14 cellular contexts compared by ENCODE assay signal in the genomic region with DNA sequence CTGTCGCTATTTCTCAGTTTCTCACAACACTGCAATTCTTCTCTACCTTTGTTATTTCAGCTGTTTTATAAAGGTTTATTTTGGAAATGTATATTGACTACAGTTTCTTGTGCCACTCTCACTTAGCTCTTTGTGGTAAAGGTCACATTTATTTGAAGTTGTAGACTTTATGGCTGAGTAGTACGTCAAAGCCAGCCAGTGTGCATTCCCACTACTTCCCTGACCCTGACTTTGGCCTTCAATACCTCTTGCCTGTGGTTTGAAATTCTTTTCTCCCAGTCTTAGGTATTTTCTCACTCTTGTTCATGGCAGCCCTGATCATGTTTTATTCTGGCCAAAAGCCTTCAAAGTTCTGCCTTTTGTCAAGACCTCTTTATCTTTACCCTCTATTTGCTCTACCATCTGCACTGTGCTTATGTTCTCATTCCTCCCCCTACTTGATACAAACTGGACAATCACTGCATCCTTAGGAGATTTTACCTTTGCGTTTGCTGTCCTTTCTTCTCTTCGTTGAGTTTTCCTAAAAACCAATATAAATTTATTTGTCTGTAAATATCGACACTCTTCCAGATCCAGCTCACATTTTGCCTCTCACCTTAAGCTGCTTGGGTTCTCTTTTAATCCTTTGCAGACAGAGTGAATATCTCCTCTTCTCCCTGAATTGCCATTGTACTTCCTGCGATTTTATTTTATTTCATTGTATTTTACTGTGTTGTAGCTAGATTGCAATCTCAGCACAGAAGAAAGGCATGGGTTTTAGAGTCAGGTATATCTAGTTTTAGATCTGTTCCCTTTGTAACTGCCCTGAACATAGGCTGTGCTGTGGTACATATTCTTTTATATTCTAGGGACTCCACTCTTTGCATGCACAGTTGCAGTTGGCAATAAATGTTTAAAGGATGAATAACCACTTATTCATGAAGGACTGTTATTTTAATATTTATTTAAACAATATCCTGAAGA. TPM values are rescaled to one million over a fixed set of nuclear protein-coding genes. Genes with fewer than 3 reads are reported as not detected.
A peak's percentile ranks its signal among the peaks of the same experiment; 100 is the strongest.
DNase-seq lines count a peak whose midpoint lies in the region; ATAC-seq and TF ChIP-seq lines count a peak whose summit lies in the region.
"Had no signal": no experiment of that assay in that cellular context is flagged by ENCODE, and none has a peak within 500 bp of the region (broad histone marks: within the 10 kb centered on the region; RNA-seq: fewer than 3 reads in every experiment).

No MANE protein-coding gene starts in this region.

- H3K9me3 Mint-ChIP-seq in glutamatergic neuron (ENCODE audit: unreplicated experiment), result peaks cover 3% of the 10 kb centered on the region
- H3K9me3 Mint-ChIP-seq: activated CD4-positive, alpha-beta T cell treated with anti-CD3 and anti-CD28 coated beads, Interleukin-2, amount 10 ng/mL, durations not matched to agents 7 days and 5 days; T-helper 1 cell treated with Interleukin-12 subunit alpha and Interleukin-12 subunit beta and Interleukin-4 antibody, amounts not matched to agents 30 μg/mL and 1 μg/mL, for 36 hours had no signal

- 32 to 69% (median 44%) methylated on average over 6 of the region's 6 CpGs for WGBS in stomach, 5 donors

- peak overlapping the region in 4 of 5 donors; percentile 18 to 65 (median 42) for H3K27ac ChIP-seq in stomach
- H3K27ac ChIP-seq: spleen had no signal

- H3K36me3 ChIP-seq in adipocyte (ENCODE audit: control insufficient read depth, insufficient read depth, low read length, severe bottlenecking) (no peaks in the 10 kb centered on the region), stomach (no peaks in the 10 kb centered on the region)
- H3K36me3 ChIP-seq: heart left ventricle, spleen had no signal

- H3K4me3 ChIP-seq in adipocyte (ENCODE audit: low read length) (no peak overlapping the region), stomach (no peak overlapping the region)
- H3K4me3 ChIP-seq: heart left ventricle, spleen had no signal

- TF ChIP-seq CTCF in glutamatergic neuron (IDR thresholded peaks at IDR 0.05; ENCODE audit: partially characterized antibody, unreplicated experiment) (no peak), stomach (IDR thresholded peaks at IDR 0.05) (no peak)

- no peak overlapping the region for H3K9ac ChIP-seq in adipocyte (ENCODE audit: low read length)

- H3K4me3 Mint-ChIP-seq in glutamatergic neuron (ENCODE audit: unreplicated experiment), result no peak overlapping the region
- H3K4me3 Mint-ChIP-seq: activated CD4-positive, alpha-beta T cell treated with anti-CD3 and anti-CD28 coated beads, Interleukin-2, amount 10 ng/mL, durations not matched to agents 7 days and 5 days; T-helper 1 cell treated with Interleukin-12 subunit alpha and Interleukin-12 subunit beta and Interleukin-4 antibody, amounts not matched to agents 30 μg/mL and 1 μg/mL, for 36 hours had no signal

- ATAC-seq in left lobe of liver, result no peak
- no peak for ATAC-seq in GM21423 (IDR thresholded peaks at IDR 0.05; ENCODE audit: unreplicated experiment)
- ATAC-seq: heart left ventricle had no signal

- H3K27me3 ChIP-seq in adipocyte (replicated peaks; ENCODE audit: control insufficient read depth, insufficient read depth, low read length), result no peaks in the 10 kb centered on the region
- H3K27me3 ChIP-seq in stomach, result no peaks in the 10 kb centered on the region
- H3K27me3 ChIP-seq: heart left ventricle, spleen had no signal

- no peaks in the 10 kb centered on the region for H3K36me3 Mint-ChIP-seq in glutamatergic neuron (ENCODE audit: unreplicated experiment)

- intact Hi-C loops in stomach (cut with DNase I; ENCODE audit: low total_unique reads), result no loop called here

- peak; percentile 35 for DNase-seq in NCI-H82 (lab: John Stamatoyannopoulos, UW)
- no peak for DNase-seq in NCI-H82 treated with DMSO at 0.1 percent for 48 hours (lab: John Stamatoyannopoulos, UW; ENCODE audit: unreplicated experiment)
- peak; percentile 44 for DNase-seq in adipocyte (ENCODE audit: low read depth)
- DNase-seq in glutamatergic neuron, result no peak
- DNase-seq in stomach, result no peak
- no peak for DNase-seq in left lobe of liver (ENCODE audit: low spot score)
- DNase-seq in activated T-cell treated with anti-CD3 and anti-CD28 coated beads, Interleukin-2, amount 50 U/mL, for 48 hours, result no peak
- DNase-seq: activated CD4-positive, alpha-beta T cell treated with anti-CD3 and anti-CD28 coated beads, Interleukin-2, amount 10 ng/mL, durations not matched to agents 7 days and 5 days; Caco-2; heart left ventricle; NCI-H2171 treated with DMSO at 0.1 percent for 48 hours; spleen had no signal

- H3K4me1 Mint-ChIP-seq in glutamatergic neuron (ENCODE audit: low read depth, unreplicated experiment), result peaks cover 33% of the 10 kb centered on the region
- H3K4me1 Mint-ChIP-seq: activated CD4-positive, alpha-beta T cell treated with anti-CD3 and anti-CD28 coated beads, Interleukin-2, amount 10 ng/mL, durations not matched to agents 7 days and 5 days had no signal

- H3K27me3 Mint-ChIP-seq in glutamatergic neuron (ENCODE audit: unreplicated experiment), result peaks cover 2% of the 10 kb centered on the region
- H3K27me3 Mint-ChIP-seq: activated CD4-positive, alpha-beta T cell treated with anti-CD3 and anti-CD28 coated beads, Interleukin-2, amount 10 ng/mL, durations not matched to agents 7 days and 5 days had no signal

- no peak for TF ChIP-seq POLR2A in stomach (IDR thresholded peaks at IDR 0.05)

- H3K27ac Mint-ChIP-seq in glutamatergic neuron (ENCODE audit: unreplicated experiment), result peak overlapping the region; percentile 65
- H3K27ac Mint-ChIP-seq: activated CD4-positive, alpha-beta T cell treated with anti-CD3 and anti-CD28 coated beads, Interleukin-2, amount 10 ng/mL, durations not matched to agents 7 days and 5 days; T-helper 1 cell treated with Interleukin-12 subunit alpha and Interleukin-12 subunit beta and Interleukin-4 antibody, amounts not matched to agents 30 μg/mL and 1 μg/mL, for 36 hours had no signal

- H3K9me3 ChIP-seq in adipocyte (ENCODE audit: control insufficient read depth, low read length), result no peaks in the 10 kb centered on the region
- no peaks in the 10 kb centered on the region for H3K9me3 ChIP-seq in stomach
- H3K9me3 ChIP-seq: Caco-2, heart left ventricle, spleen had no signal

- H3K4me1 ChIP-seq in adipocyte (ENCODE audit: control insufficient read depth, insufficient read depth, low read length) (peaks cover 31% of the 10 kb centered on the region), stomach (peaks cover 13 to 68% (median 27%) of the 10 kb centered on the region in 4 donors)
- H3K4me1 ChIP-seq: spleen had no signal

- TF ChIP-seq EP300 in stomach (IDR thresholded peaks at IDR 0.05), result no peak

RNA-seq across cellular contexts. Expression of a gene that starts 31.2 kb away (rescaled TPM):
- total RNA-seq in glutamatergic neuron (ENCODE audit: unreplicated experiment) (17.7 TPM), stomach (100 to 1,000 TPM in 2 of 5 donors, 10 to 100 TPM in 2, 1 to 10 TPM in 1; 4.9 to 179 (median 56.7) TPM), left lobe of liver (1.2 TPM)
- polyA plus RNA-seq in stomach, result 10 to 100 TPM in 2 of 3 donors, 1 to 10 TPM in 1; 8.2 to 36.5 (median 25.3) TPM
- total RNA-seq: activated CD4-positive, alpha-beta T cell treated with anti-CD3 and anti-CD28 coated beads, Interleukin-2, amount 10 ng/mL, durations not matched to agents 7 days and 5 days had no signal

Comparison
In these comparisons a context has a peak if more than half of its experiments do, and no peak if none do; other contexts are left out.
1. DNase-seq: peak in NCI-H82 (single experiment) and adipocyte (single experiment); none in NCI-H82 treated with DMSO at 0.1 percent for 48 hours (single experiment), glutamatergic neuron (single experiment), stomach (single experiment), left lobe of liver (single experiment) and activated T-cell treated with anti-CD3 and anti-CD28 coated beads, Interleukin-2, amount 50 U/mL, for 48 hours (0 of 2).